ENCODE assay signal across 15 cellular contexts in genomic region chr13:80473695-80474094, GRCh38.
DNase-seq lines count a peak whose midpoint lies in the region; ATAC-seq and TF ChIP-seq lines count a peak whose summit lies in the region.
"Had no signal": no experiment of that assay in that cellular context is flagged by ENCODE, and none has a peak within 500 bp of the region (broad histone marks: within the 10 kb centered on the region; RNA-seq: fewer than 3 reads in every experiment).

No MANE protein-coding gene starts in this region.

- no peak overlapping the region for H3K4me3 ChIP-seq in PC-3 (ENCODE audit: low read length)
- H3K4me3 ChIP-seq in epithelial cell of esophagus (ENCODE audit: low read length): no peak overlapping the region
- H3K4me3 ChIP-seq: GM12878 had no signal

- H3K9me3 ChIP-seq in PC-3 (ENCODE audit: low read length): no peaks in the 10 kb centered on the region

- peak; percentile 71 for DNase-seq in ELR (ENCODE audit: low read depth)
- DNase-seq in PC-3: peak; percentile 82
- DNase-seq in epithelial cell of esophagus (ENCODE audit: low read depth): peak; percentile 91
- peak; percentile 37 to 55 for DNase-seq in lung microvascular endothelial cell (ENCODE audit: low read depth in 2 of 2)
- DNase-seq in NCI-H2107 treated with DMSO at 0.1 percent for 48 hours (lab: John Stamatoyannopoulos, UW; ENCODE audit: unreplicated experiment): no peak
- DNase-seq: activated CD4-positive, alpha-beta T cell treated with anti-CD3 and anti-CD28 coated beads for 48 hours; CD4-positive, alpha-beta memory T cell; left colon; NCI-H1930; stimulated activated CD4-positive, alpha-beta T cell treated with anti-CD3 and anti-CD28 coated beads, Interleukin-4, amount 100 ng/mL, for 24 hours had no signal

- no TSS peak for BruUV-seq in PC-3 (replicated peaks; lab: Mats Ljungman, UMichigan)

- H3K36me3 ChIP-seq in PC-3 (ENCODE audit: low read depth, low read length): no peaks in the 10 kb centered on the region

- TF ChIP-seq CTCF in PC-3 (conservative IDR thresholded peaks at IDR 0.05; ENCODE audit: low read depth, low read length) (no peak), epithelial cell of esophagus (IDR thresholded peaks at IDR 0.05; ENCODE audit: insufficient read depth, low read depth, low read length, missing control alignments) (no peak)

- ATAC-seq in PC-3 (peak; percentile 95), HG03039 (IDR thresholded peaks at IDR 0.05; ENCODE audit: unreplicated experiment) (no peak), HG03045 (IDR thresholded peaks at IDR 0.05; ENCODE audit: unreplicated experiment) (no peak), GM21367 (IDR thresholded peaks at IDR 0.05; ENCODE audit: unreplicated experiment) (no peak)
- ATAC-seq: GM12878, left colon had no signal

- peaks cover 35% of the 10 kb centered on the region for H3K4me1 ChIP-seq in PC-3 (ENCODE audit: insufficient read depth, low read length)
- H3K4me1 ChIP-seq: parathyroid adenoma had no signal

- H3K9me2 ChIP-seq in PC-3 (replicated peaks; ENCODE audit: low read length): no peaks in the 10 kb centered on the region

- POLR2A ChIA-PET in PC-3 (lab: Charles Lee; ENCODE audit: unreplicated experiment): no interaction called here

- H3K9ac ChIP-seq in PC-3 (ENCODE audit: low read length): no peak overlapping the region
- H3K9ac ChIP-seq: parathyroid adenoma had no signal

- H3K27me3 ChIP-seq in PC-3 (ENCODE audit: low read length): no peaks in the 10 kb centered on the region

- H3K79me2 ChIP-seq in PC-3 (ENCODE audit: low read length): no peaks in the 10 kb centered on the region
- H3K79me2 ChIP-seq: parathyroid adenoma had no signal

- CTCF ChIA-PET in PC-3 (lab: Charles Lee): interaction anchor here (0.5 to 0.6 kb wide), 2 partner anchors 207 to 249 kb away, joined by 3 to 4 read pairs; no protein-coding TSS in a partner anchor

- no peak overlapping the region for H2AFZ ChIP-seq in PC-3 (ENCODE audit: low read length)
- H2AFZ ChIP-seq: parathyroid adenoma had no signal

- peak overlapping the region; percentile 60 for H3K27ac ChIP-seq in PC-3 (ENCODE audit: low read length)
- H3K27ac ChIP-seq: parathyroid adenoma had no signal

- peak overlapping the region; percentile 60 for H3K4me2 ChIP-seq in PC-3 (ENCODE audit: low read length)

- intact Hi-C loops in PC-3 (cut with micrococcal nuclease): loop anchor here (1.0 kb wide), 1 partner anchor 398 kb away; no protein-coding TSS in a partner anchor

- no peaks in the 10 kb centered on the region for H4K20me1 ChIP-seq in PC-3 (ENCODE audit: low read length)

- H3F3A ChIP-seq in PC-3 (ENCODE audit: low read length, unreplicated experiment): no peaks in the 10 kb centered on the region
